36 cellular contexts compared by ENCODE assay signal in genomic region chr2:152423684-152424083, GRCh38.
"Had no signal": no experiment of that assay in that cellular context is flagged by ENCODE, and none has a peak within 500 bp of the region (broad histone marks: within the 10 kb centered on the region; RNA-seq: fewer than 3 reads in every experiment).

No MANE protein-coding gene starts in this region.

- H3K4me3 Mint-ChIP-seq: activated CD4-positive, alpha-beta memory T cell treated with anti-CD3 and anti-CD28 coated beads for 36 hours; activated CD4-positive, alpha-beta T cell treated with anti-CD3 and anti-CD28 coated beads, Interleukin-2, amount 10 ng/mL, durations not matched to agents 24 days and 14 days; activated naive CD8-positive, alpha-beta T cell; activated T-cell treated with anti-CD3 and anti-CD28 coated beads, Interleukin-2, amount 50 U/mL, for 24 hours; activated T-helper 17 cell treated with anti-CD3 and anti-CD28 coated beads, Interleukin-2, amount 50 U/mL, for 72 hours; immature natural killer cell; memory B cell; naive thymus-derived CD8-positive, alpha-beta T cell; neural progenitor cell; stimulated activated memory B cell treated with anti-CD40 and anti-IgM and Interleukin-4, amounts not matched to agents 10 μg/mL and 1 μg/mL and 100 μg/mL, for 72 hours; stimulated activated naive CD8-positive, alpha-beta T cell treated with anti-CD3 and anti-CD28 coated beads, Interleukin-15, amount 100 ng/mL, for 72 hours; T-helper 1 cell treated with Interleukin-12 subunit alpha and Interleukin-12 subunit beta and Interleukin-4 antibody, amounts not matched to agents 30 μg/mL and 1 μg/mL, for 36 hours had no signal

- H3K9me3 ChIP-seq: body of pancreas, gastroesophageal sphincter, psoas muscle, tibial artery, upper lobe of right lung had no signal

- H3K36me3 ChIP-seq: gastroesophageal sphincter, neural progenitor cell, tibial artery, upper lobe of right lung had no signal

- H3K27me3 Mint-ChIP-seq: stimulated activated memory B cell treated with anti-CD40 and anti-IgM and Interleukin-4, amounts not matched to agents 10 μg/mL and 1 μg/mL and 100 μg/mL, for 72 hours had no signal

- H3K4me1 ChIP-seq: parathyroid adenoma had no signal

- ATAC-seq: activated CD4-positive, CD25-positive, alpha-beta regulatory T cell treated with anti-CD3 and anti-CD28 coated beads, Interleukin-2, amount 50 U/mL, for 24 hours; activated T-helper 17 cell treated with anti-CD3 and anti-CD28 coated beads, Interleukin-2, amount 50 U/mL, for 72 hours; body of pancreas; gastroesophageal sphincter; left colon; naive thymus-derived CD8-positive, alpha-beta T cell; psoas muscle; stimulated activated memory B cell treated with anti-CD40 and anti-IgM and Interleukin-4, amounts not matched to agents 10 μg/mL and 1 μg/mL and 100 μg/mL, for 72 hours; stimulated activated naive CD8-positive, alpha-beta T cell treated with anti-CD3 and anti-CD28 coated beads, Interleukin-15, amount 100 ng/mL, for 72 hours; upper lobe of right lung had no signal

- DNase-seq: activated CD4-positive, alpha-beta memory T cell treated with anti-CD3 and anti-CD28 coated beads for 36 hours; activated CD4-positive, alpha-beta T cell treated with anti-CD3 and anti-CD28 coated beads, Interleukin-2, amount 10 ng/mL, durations not matched to agents 24 days and 14 days; activated CD8-positive, alpha-beta memory T cell treated with anti-CD3 and anti-CD28 coated beads, Interleukin-2, amount 50 U/mL, for 48 hours; activated naive CD4-positive, alpha-beta T cell; activated T-cell treated with anti-CD3 and anti-CD28 coated beads, Interleukin-2, amount 50 U/mL, for 24 hours; anterior cingulate cortex; body of pancreas; effector memory CD4-positive, alpha-beta T cell; erythroblast; immature natural killer cell; kidney; left colon; naive thymus-derived CD8-positive, alpha-beta T cell; occipital lobe; psoas muscle; stimulated activated CD4-positive, alpha-beta T cell treated with anti-CD3 and anti-CD28 coated beads, Interleukin-1b, Interleukin-23, amount 100 ng/mL, for 48 hours; stimulated activated CD4-positive, alpha-beta T cell treated with anti-CD3 and anti-CD28 coated beads, Interleukin-4, amount 100 ng/mL, for 4 hours; stimulated activated CD8-positive, alpha-beta memory T cell treated with anti-CD3 and anti-CD28 coated beads, Interleukin-4, amount 100 ng/mL, for 48 hours; stimulated activated naive CD8-positive, alpha-beta T cell treated with anti-CD3 and anti-CD28 coated beads, Interleukin-15, amount 100 ng/mL, for 72 hours; T-helper 9 cell; tibial artery; upper lobe of right lung had no signal

- H3K27me3 ChIP-seq: body of pancreas, gastroesophageal sphincter, hepatocyte, neural progenitor cell, tibial artery, upper lobe of right lung had no signal

- H3K36me3 Mint-ChIP-seq: activated CD4-positive, alpha-beta memory T cell treated with anti-CD3 and anti-CD28 coated beads for 36 hours; activated naive CD8-positive, alpha-beta T cell; immature natural killer cell; memory B cell; naive thymus-derived CD8-positive, alpha-beta T cell; stimulated activated memory B cell treated with anti-CD40 and anti-IgM and Interleukin-4, amounts not matched to agents 10 μg/mL and 1 μg/mL and 100 μg/mL, for 72 hours had no signal

- H3K4me2 ChIP-seq: hepatocyte, neural progenitor cell, smooth muscle cell had no signal

- H3K9ac ChIP-seq: neural progenitor cell, parathyroid adenoma had no signal

- H3K9me3 Mint-ChIP-seq: activated CD4-positive, alpha-beta memory T cell treated with anti-CD3 and anti-CD28 coated beads for 36 hours; activated CD4-positive, alpha-beta T cell treated with anti-CD3 and anti-CD28 coated beads, Interleukin-2, amount 10 ng/mL, durations not matched to agents 24 days and 14 days; activated T-cell treated with anti-CD3 and anti-CD28 coated beads, Interleukin-2, amount 50 U/mL, for 24 hours; activated T-helper 17 cell treated with anti-CD3 and anti-CD28 coated beads, Interleukin-2, amount 50 U/mL, for 72 hours; memory B cell; naive thymus-derived CD8-positive, alpha-beta T cell; stimulated activated memory B cell treated with anti-CD40 and anti-IgM and Interleukin-4, amounts not matched to agents 10 μg/mL and 1 μg/mL and 100 μg/mL, for 72 hours; stimulated activated naive CD8-positive, alpha-beta T cell treated with anti-CD3 and anti-CD28 coated beads, Interleukin-15, amount 100 ng/mL, for 72 hours; T-helper 1 cell treated with Interleukin-12 subunit alpha and Interleukin-12 subunit beta and Interleukin-4 antibody, amounts not matched to agents 30 μg/mL and 1 μg/mL, for 36 hours had no signal

- H3K27ac Mint-ChIP-seq: activated CD4-positive, alpha-beta memory T cell treated with anti-CD3 and anti-CD28 coated beads for 36 hours; activated CD4-positive, alpha-beta T cell treated with anti-CD3 and anti-CD28 coated beads, Interleukin-2, amount 10 ng/mL, durations not matched to agents 24 days and 14 days; activated naive CD8-positive, alpha-beta T cell; activated T-cell treated with anti-CD3 and anti-CD28 coated beads, Interleukin-2, amount 50 U/mL, for 24 hours; activated T-helper 17 cell treated with anti-CD3 and anti-CD28 coated beads, Interleukin-2, amount 50 U/mL, for 72 hours; immature natural killer cell; memory B cell; naive thymus-derived CD8-positive, alpha-beta T cell; neural progenitor cell; stimulated activated memory B cell treated with anti-CD40 and anti-IgM and Interleukin-4, amounts not matched to agents 10 μg/mL and 1 μg/mL and 100 μg/mL, for 72 hours; stimulated activated naive CD8-positive, alpha-beta T cell treated with anti-CD3 and anti-CD28 coated beads, Interleukin-15, amount 100 ng/mL, for 72 hours; T-helper 1 cell treated with Interleukin-12 subunit alpha and Interleukin-12 subunit beta and Interleukin-4 antibody, amounts not matched to agents 30 μg/mL and 1 μg/mL, for 36 hours had no signal

- FAIRE-seq: colon, kidney, TTC549 had no signal

- H3K4me3 ChIP-seq: body of pancreas, gastroesophageal sphincter, hepatocyte, neural progenitor cell, psoas muscle, smooth muscle cell, tibial artery, upper lobe of right lung had no signal

- H2AFZ ChIP-seq: hepatocyte, neural progenitor cell, parathyroid adenoma had no signal

- H3K4me1 Mint-ChIP-seq: activated T-helper 17 cell treated with anti-CD3 and anti-CD28 coated beads, Interleukin-2, amount 50 U/mL, for 72 hours; immature natural killer cell; stimulated activated naive CD8-positive, alpha-beta T cell treated with anti-CD3 and anti-CD28 coated beads, Interleukin-15, amount 100 ng/mL, for 72 hours had no signal

- H3K27ac ChIP-seq: body of pancreas, gastroesophageal sphincter, hepatocyte, neural progenitor cell, parathyroid adenoma, psoas muscle, tibial artery, upper lobe of right lung, VCaP had no signal
